In the genomic region with DNA sequence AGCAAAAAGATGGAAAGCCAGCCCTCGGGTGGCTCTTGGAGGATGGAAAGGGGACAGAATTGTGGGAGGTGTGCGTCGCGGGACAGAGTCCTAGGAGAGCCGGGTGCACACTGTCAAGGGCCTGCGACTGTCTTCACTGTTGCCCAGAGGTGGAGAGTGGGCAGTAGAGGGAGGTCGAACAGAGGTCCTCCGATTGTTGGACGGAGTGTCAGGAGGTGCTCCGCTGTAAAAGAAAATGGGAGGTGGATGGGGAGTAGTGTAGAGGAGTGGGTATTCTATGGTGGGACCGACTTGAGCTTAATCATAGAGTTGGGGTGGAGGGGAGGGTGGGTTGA, we compare ENCODE assay signal across 14 cellular contexts. TPM values are rescaled to one million over a fixed set of nuclear protein-coding genes. Genes with fewer than 3 reads are reported as not detected.
DNase-seq lines count a peak whose midpoint lies in the region; ATAC-seq and TF ChIP-seq lines count a peak whose summit lies in the region.
"Had no signal": no experiment of that assay in that cellular context is flagged by ENCODE, and none has a peak within 500 bp of the region (broad histone marks: within the 10 kb centered on the region; RNA-seq: fewer than 3 reads in every experiment).

No MANE protein-coding gene starts in this region.

- CTCF ChIA-PET in Calu3 (lab: Charles Lee): interaction anchor here (0.6 to 1.3 kb wide), 3 partner anchors 60 to 186 kb away, joined by 3 to 6 read pairs (median 4); a partner anchor contains a TSS
- CTCF ChIA-PET in WTC11 (lab: Charles Lee): interaction anchor here (0.8 to 5.9 kb wide), 7 partner anchors 21 to 173 kb away, joined by 3 to 78 read pairs (median 5); a partner anchor contains a TSS

- TF ChIP-seq CTCF in Calu3 (IDR thresholded peaks at IDR 0.05; ENCODE audit: unreplicated experiment) (no peak), WTC11 (IDR thresholded peaks at IDR 0.05) (no peak), GM13976 (IDR thresholded peaks at IDR 0.05; ENCODE audit: borderline replicate concordance, control extremely low read depth, extremely low read depth, insufficient read depth, missing control alignments) (no peak)

- peaks cover 97% of the 10 kb centered on the region for H3K27me3 ChIP-seq in iPS-20b (ENCODE audit: insufficient read depth, low read length)

- no peaks in the 10 kb centered on the region for H3K36me3 Mint-ChIP-seq in Calu3 (ENCODE audit: insufficient read depth, unreplicated experiment)
- H3K36me3 Mint-ChIP-seq in WTC11: no peaks in the 10 kb centered on the region

- no peaks in the 10 kb centered on the region for H3K9me3 ChIP-seq in iPS-20b (ENCODE audit: insufficient read depth, low read depth, low read length)
- H3K9me3 ChIP-seq: suprapubic skin had no signal

- no peak for DNase-seq in Calu3
- DNase-seq in WTC11 (ENCODE audit: low spot score): no peak
- peak; percentile 62 for DNase-seq in posterior vena cava (ENCODE audit: low spot score)
- no peak for DNase-seq in GM13976 (ENCODE audit: low spot score)
- DNase-seq: activated CD4-positive, alpha-beta T cell treated with anti-CD3 and anti-CD28 coated beads, Interleukin-2, amount 10 ng/mL, durations not matched to agents 7 days and 5 days; NCI-H1048; NCI-H2107; PC-3 had no signal

- H3K4me3 Mint-ChIP-seq in Calu3 (ENCODE audit: low read depth, unreplicated experiment) (peak overlapping the region; percentile 13), WTC11 (peak overlapping the region; percentile 62)
- H3K4me3 Mint-ChIP-seq: activated CD4-positive, alpha-beta T cell treated with anti-CD3 and anti-CD28 coated beads, Interleukin-2, amount 10 ng/mL, durations not matched to agents 7 days and 5 days had no signal

- H3K27me3 Mint-ChIP-seq in Calu3 (ENCODE audit: unreplicated experiment): peaks cover 89% of the 10 kb centered on the region
- peaks cover 92% of the 10 kb centered on the region for H3K27me3 Mint-ChIP-seq in WTC11 (ENCODE audit: low read depth)

- ATAC-seq in WTC11 (peak; percentile 4), GM21390 (IDR thresholded peaks at IDR 0.05; ENCODE audit: unreplicated experiment) (no peak), HG02623 (IDR thresholded peaks at IDR 0.05; ENCODE audit: unreplicated experiment) (no peak)
- ATAC-seq: PC-3, sciatic nerve had no signal

- H3K36me3 ChIP-seq in iPS-20b (ENCODE audit: insufficient read depth, low read depth, low read length): no peaks in the 10 kb centered on the region
- H3K36me3 ChIP-seq: suprapubic skin had no signal

- H3K27ac Mint-ChIP-seq in Calu3 (ENCODE audit: unreplicated experiment) (no peak overlapping the region), WTC11 (no peak overlapping the region)
- H3K27ac Mint-ChIP-seq: activated CD4-positive, alpha-beta T cell treated with anti-CD3 and anti-CD28 coated beads, Interleukin-2, amount 10 ng/mL, durations not matched to agents 7 days and 5 days had no signal

- in situ Hi-C loops in GM13976 (cut with MboI; ENCODE audit: low sequenced_read_pairs, unreplicated experiment): no loop called here

- H3K9me3 Mint-ChIP-seq in Calu3 (ENCODE audit: low read depth, unreplicated experiment) (no peaks in the 10 kb centered on the region), WTC11 (no peaks in the 10 kb centered on the region)
- H3K9me3 Mint-ChIP-seq: activated CD4-positive, alpha-beta T cell treated with anti-CD3 and anti-CD28 coated beads, Interleukin-2, amount 10 ng/mL, durations not matched to agents 7 days and 5 days had no signal

- no peak overlapping the region for H3K9ac ChIP-seq in iPS-20b (ENCODE audit: low read depth, low read length)
- H3K9ac ChIP-seq: KMS-11 had no signal

- H3K4me1 Mint-ChIP-seq in Calu3 (ENCODE audit: low read depth, unreplicated experiment) (peaks cover 21% of the 10 kb centered on the region), WTC11 (peaks cover 41% of the 10 kb centered on the region)

- BruUV-seq in Calu3 (replicated peaks; lab: Mats Ljungman, UMichigan): no TSS peak

- peaks cover 11% of the 10 kb centered on the region; the same call in 1 of the 2 replicates for H3K4me1 ChIP-seq in iPS-20b (ENCODE audit: insufficient read depth, low read length)

- POLR2A ChIA-PET in WTC11 (lab: Charles Lee): interaction anchor here (0.6 to 0.9 kb wide), 2 partner anchors 39 to 108 kb away, joined by 3 to 6 read pairs; no protein-coding TSS in a partner anchor

- intact Hi-C loops in Calu3 (cut with micrococcal nuclease; ENCODE audit: unreplicated experiment) (no loop called here), posterior vena cava (cut with DNase I) (loop anchor here in 1 of 2 donors (10.0 kb wide), 1 partner anchor 80 kb away; no protein-coding TSS in a partner anchor)

- peak overlapping the region; percentile 56; the same call in 1 of the 2 replicates for H3K4me3 ChIP-seq in iPS-20b (ENCODE audit: low read length)

- no peak overlapping the region for H3K27ac ChIP-seq in iPS-20b (ENCODE audit: low read length)
- H3K27ac ChIP-seq: KMS-11 had no signal

TF ChIP-seq in WTC11, 78 proteins besides CTCF, POLR2A, EP300 and RAD21:
- TF ChIP-seq ESRRA (CRISPR knock-in tag; IDR thresholded peaks at IDR 0.05; ENCODE audit: borderline replicate concordance) (no peak), JAZF1 (CRISPR knock-in tag; IDR thresholded peaks at IDR 0.05) (no peak), SP1 (CRISPR knock-in tag; conservative IDR thresholded peaks at IDR 0.05) (no peak), TCF7 (CRISPR knock-in tag; IDR thresholded peaks at IDR 0.05; ENCODE audit: low read depth) (no peak), NR3C1 (CRISPR knock-in tag; conservative IDR thresholded peaks at IDR 0.05; ENCODE audit: low read depth) (no peak), IRF2 (CRISPR knock-in tag; IDR thresholded peaks at IDR 0.05; ENCODE audit: borderline replicate concordance, low read depth) (no peak), SMAD3 (CRISPR knock-in tag; IDR thresholded peaks at IDR 0.05; ENCODE audit: borderline replicate concordance) (no peak)
- TF ChIP-seq, protein P1, sequence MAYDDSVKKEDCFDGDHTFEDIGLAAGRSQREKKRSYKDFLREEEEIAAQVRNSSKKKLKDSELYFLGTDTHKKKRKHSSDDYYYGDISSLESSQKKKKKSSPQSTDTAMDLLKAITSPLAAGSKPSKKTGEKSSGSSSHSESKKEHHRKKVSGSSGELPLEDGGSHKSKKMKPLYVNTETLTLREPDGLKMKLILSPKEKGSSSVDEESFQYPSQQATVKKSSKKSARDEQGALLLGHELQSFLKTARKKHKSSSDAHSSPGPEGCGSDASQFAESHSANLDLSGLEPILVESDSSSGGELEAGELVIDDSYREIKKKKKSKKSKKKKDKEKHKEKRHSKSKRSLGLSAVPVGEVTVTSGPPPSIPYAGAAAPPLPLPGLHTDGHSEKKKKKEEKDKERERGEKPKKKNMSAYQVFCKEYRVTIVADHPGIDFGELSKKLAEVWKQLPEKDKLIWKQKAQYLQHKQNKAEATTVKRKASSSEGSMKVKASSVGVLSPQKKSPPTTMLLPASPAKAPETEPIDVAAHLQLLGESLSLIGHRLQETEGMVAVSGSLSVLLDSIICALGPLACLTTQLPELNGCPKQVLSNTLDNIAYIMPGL (CRISPR knock-in tag; IDR thresholded peaks at IDR 0.05): no peak
- TF ChIP-seq, protein P2, sequence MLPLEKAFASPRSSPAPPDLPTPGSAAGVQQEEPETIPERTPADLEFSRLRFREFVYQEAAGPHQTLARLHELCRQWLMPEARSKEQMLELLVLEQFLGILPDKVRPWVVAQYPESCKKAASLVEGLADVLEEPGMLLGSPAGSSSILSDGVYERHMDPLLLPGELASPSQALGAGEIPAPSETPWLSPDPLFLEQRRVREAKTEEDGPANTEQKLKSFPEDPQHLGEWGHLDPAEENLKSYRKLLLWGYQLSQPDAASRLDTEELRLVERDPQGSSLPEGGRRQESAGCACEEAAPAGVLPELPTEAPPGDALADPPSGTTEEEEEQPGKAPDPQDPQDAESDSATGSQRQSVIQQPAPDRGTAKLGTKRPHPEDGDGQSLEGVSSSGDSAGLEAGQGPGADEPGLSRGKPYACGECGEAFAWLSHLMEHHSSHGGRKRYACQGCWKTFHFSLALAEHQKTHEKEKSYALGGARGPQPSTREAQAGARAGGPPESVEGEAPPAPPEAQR (CRISPR knock-in tag; IDR thresholded peaks at IDR 0.05): no peak
- TF ChIP-seq, protein P3, sequence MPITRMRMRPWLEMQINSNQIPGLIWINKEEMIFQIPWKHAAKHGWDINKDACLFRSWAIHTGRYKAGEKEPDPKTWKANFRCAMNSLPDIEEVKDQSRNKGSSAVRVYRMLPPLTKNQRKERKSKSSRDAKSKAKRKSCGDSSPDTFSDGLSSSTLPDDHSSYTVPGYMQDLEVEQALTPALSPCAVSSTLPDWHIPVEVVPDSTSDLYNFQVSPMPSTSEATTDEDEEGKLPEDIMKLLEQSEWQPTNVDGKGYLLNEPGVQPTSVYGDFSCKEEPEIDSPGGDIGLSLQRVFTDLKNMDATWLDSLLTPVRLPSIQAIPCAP (CRISPR knock-in tag; IDR thresholded peaks at IDR 0.05): no peak
- TF ChIP-seq, protein P4, sequence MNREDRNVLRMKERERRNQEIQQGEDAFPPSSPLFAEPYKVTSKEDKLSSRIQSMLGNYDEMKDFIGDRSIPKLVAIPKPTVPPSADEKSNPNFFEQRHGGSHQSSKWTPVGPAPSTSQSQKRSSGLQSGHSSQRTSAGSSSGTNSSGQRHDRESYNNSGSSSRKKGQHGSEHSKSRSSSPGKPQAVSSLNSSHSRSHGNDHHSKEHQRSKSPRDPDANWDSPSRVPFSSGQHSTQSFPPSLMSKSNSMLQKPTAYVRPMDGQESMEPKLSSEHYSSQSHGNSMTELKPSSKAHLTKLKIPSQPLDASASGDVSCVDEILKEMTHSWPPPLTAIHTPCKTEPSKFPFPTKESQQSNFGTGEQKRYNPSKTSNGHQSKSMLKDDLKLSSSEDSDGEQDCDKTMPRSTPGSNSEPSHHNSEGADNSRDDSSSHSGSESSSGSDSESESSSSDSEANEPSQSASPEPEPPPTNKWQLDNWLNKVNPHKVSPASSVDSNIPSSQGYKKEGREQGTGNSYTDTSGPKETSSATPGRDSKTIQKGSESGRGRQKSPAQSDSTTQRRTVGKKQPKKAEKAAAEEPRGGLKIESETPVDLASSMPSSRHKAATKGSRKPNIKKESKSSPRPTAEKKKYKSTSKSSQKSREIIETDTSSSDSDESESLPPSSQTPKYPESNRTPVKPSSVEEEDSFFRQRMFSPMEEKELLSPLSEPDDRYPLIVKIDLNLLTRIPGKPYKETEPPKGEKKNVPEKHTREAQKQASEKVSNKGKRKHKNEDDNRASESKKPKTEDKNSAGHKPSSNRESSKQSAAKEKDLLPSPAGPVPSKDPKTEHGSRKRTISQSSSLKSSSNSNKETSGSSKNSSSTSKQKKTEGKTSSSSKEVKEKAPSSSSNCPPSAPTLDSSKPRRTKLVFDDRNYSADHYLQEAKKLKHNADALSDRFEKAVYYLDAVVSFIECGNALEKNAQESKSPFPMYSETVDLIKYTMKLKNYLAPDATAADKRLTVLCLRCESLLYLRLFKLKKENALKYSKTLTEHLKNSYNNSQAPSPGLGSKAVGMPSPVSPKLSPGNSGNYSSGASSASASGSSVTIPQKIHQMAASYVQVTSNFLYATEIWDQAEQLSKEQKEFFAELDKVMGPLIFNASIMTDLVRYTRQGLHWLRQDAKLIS (CRISPR knock-in tag; IDR thresholded peaks at IDR 0.05; ENCODE audit: borderline replicate concordance): no peak

RNA-seq across cellular contexts. Expression of a gene that starts 43.3 kb away (rescaled TPM):
- total RNA-seq in Calu3 (2022) (2.5 and 2.8 TPM in 2 replicates), WTC11 (2021) (5.3 to 11.4 TPM (median 6.3 TPM) in 3 replicates), posterior vena cava (10 to 100 TPM in 1 of 2 donors, 1 to 10 TPM in 1; 6.9 to 10.8 TPM)
